ENCODE assay signal across 1 cellular context in genomic region chr22:24514241-24515024, GRCh38.
A peak's percentile ranks its signal among the peaks of the same experiment; 100 is the strongest.
TF ChIP-seq lines count a peak whose summit lies in the region.

No MANE protein-coding gene starts in this region.

TF ChIP-seq in HepG2, 621 proteins besides CTCF, POLR2A, EP300 and RAD21 (continued from another document and continues in another):
- TF ChIP-seq FUBP1 (CRISPR knock-in tag; IDR thresholded peaks at IDR 0.05; ENCODE audit: borderline replicate concordance) (peak; percentile 66; the same call in 1 of the 2 replicates), ZNF615 (CRISPR knock-in tag; IDR thresholded peaks at IDR 0.05; ENCODE audit: borderline replicate concordance) (peak; percentile 95), PHF20 (CRISPR knock-in tag; IDR thresholded peaks at IDR 0.05) (no peak; the same call in 1 of the 2 replicates), IKZF1 (IDR thresholded peaks at IDR 0.05) (no peak), ZNF251 (CRISPR knock-in tag; IDR thresholded peaks at IDR 0.05) (peak; percentile 94), FOXO1 (CRISPR knock-in tag; IDR thresholded peaks at IDR 0.05) (peak; percentile 96), ZNF292 (CRISPR knock-in tag; IDR thresholded peaks at IDR 0.05; ENCODE audit: borderline replicate concordance, low read depth) (peak; percentile 95; the same call in 1 of the 2 replicates), ZNF260 (CRISPR knock-in tag; IDR thresholded peaks at IDR 0.05; ENCODE audit: borderline replicate concordance, low read depth) (0 out of 2 replicates have a peak, but pooled peaks have one; percentile 59), PREB (CRISPR knock-in tag; IDR thresholded peaks at IDR 0.05) (no peak), TCF7 (IDR thresholded peaks at IDR 0.05; ENCODE audit: low read depth) (peak; percentile 56; the same call in 1 of the 2 replicates), ARID2 (CRISPR knock-in tag; IDR thresholded peaks at IDR 0.05; ENCODE audit: borderline replicate concordance) (peak; percentile 88; the same call in 1 of the 2 replicates), SIX4 (CRISPR knock-in tag; IDR thresholded peaks at IDR 0.05) (peak; percentile 79; the same call in 1 of the 2 replicates), ZNF18 (CRISPR knock-in tag; IDR thresholded peaks at IDR 0.05; ENCODE audit: insufficient replicate concordance) (peak; percentile 71), SALL1 (CRISPR knock-in tag; IDR thresholded peaks at IDR 0.05) (peak; percentile 100), ZNF556 (CRISPR knock-in tag; IDR thresholded peaks at IDR 0.05; ENCODE audit: borderline replicate concordance) (peak; percentile 50; the same call in 1 of the 2 replicates), ZNF772 (CRISPR knock-in tag; IDR thresholded peaks at IDR 0.05) (peak; percentile 98), ZBTB33 (CRISPR knock-in tag; IDR thresholded peaks at IDR 0.05) (peak; percentile 88), ZNF121 (CRISPR knock-in tag; IDR thresholded peaks at IDR 0.05) (peak; percentile 75), ZNF891 (CRISPR knock-in tag; IDR thresholded peaks at IDR 0.05) (peak; percentile 90), PAF1 (CRISPR knock-in tag; IDR thresholded peaks at IDR 0.05) (no peak), ZNF552 (CRISPR knock-in tag; IDR thresholded peaks at IDR 0.05; ENCODE audit: borderline replicate concordance) (peak; percentile 93), CCDC6 (CRISPR knock-in tag; IDR thresholded peaks at IDR 0.05) (peak; percentile 94), SNRNP70 (IDR thresholded peaks at IDR 0.05; ENCODE audit: low read depth, low read length) (no peak), SRY (CRISPR knock-in tag; IDR thresholded peaks at IDR 0.05) (peak; percentile 85), ZNF563 (CRISPR knock-in tag; IDR thresholded peaks at IDR 0.05) (peak; percentile 92; the same call in 1 of the 2 replicates), GATAD2A (CRISPR knock-in tag; IDR thresholded peaks at IDR 0.05) (peak; percentile 98), REST (IDR thresholded peaks at IDR 0.05; ENCODE audit: borderline replicate concordance in 1 of 2, low read depth in 1 of 2, low read length in 2 of 2) (peak in 1 of 2 experiments; percentile 24; a peak in 1 of 4 replicates), ZNF713 (CRISPR knock-in tag; IDR thresholded peaks at IDR 0.05) (peak; percentile 80; the same call in 1 of the 2 replicates), FLYWCH1 (CRISPR knock-in tag; IDR thresholded peaks at IDR 0.05) (no peak), DR1 (CRISPR knock-in tag; IDR thresholded peaks at IDR 0.05) (peak; percentile 51; the same call in 1 of the 2 replicates), GATAD1 (CRISPR knock-in tag; IDR thresholded peaks at IDR 0.05) (peak; percentile 79), SALL2 (CRISPR knock-in tag; IDR thresholded peaks at IDR 0.05) (peak; percentile 74; the same call in 1 of the 2 replicates), ASH2L (IDR thresholded peaks at IDR 0.05; ENCODE audit: insufficient read length, low read depth, low read length) (peak; percentile 67), CBX1 (IDR thresholded peaks at IDR 0.05; ENCODE audit: low read depth) (peak; percentile 71), POLR2G (IDR thresholded peaks at IDR 0.05; ENCODE audit: low read depth, low read length) (peak; percentile 41; the same call in 1 of the 2 replicates), ZNF678 (CRISPR knock-in tag; IDR thresholded peaks at IDR 0.05) (peak; percentile 97), ZNF441 (CRISPR knock-in tag; IDR thresholded peaks at IDR 0.05; ENCODE audit: borderline replicate concordance) (peak; percentile 93), ZNF709 (CRISPR knock-in tag; IDR thresholded peaks at IDR 0.05) (peak; percentile 96), RFXAP (CRISPR knock-in tag; IDR thresholded peaks at IDR 0.05; ENCODE audit: borderline replicate concordance) (peak; percentile 92; the same call in 1 of the 2 replicates), PCBP1 (IDR thresholded peaks at IDR 0.05; ENCODE audit: borderline replicate concordance, low read depth, low read length) (no peak), ZNF335 (CRISPR knock-in tag; IDR thresholded peaks at IDR 0.05) (0 out of 2 replicates have a peak, but pooled peaks have one; percentile 67)
- TF ChIP-seq, protein P1, sequence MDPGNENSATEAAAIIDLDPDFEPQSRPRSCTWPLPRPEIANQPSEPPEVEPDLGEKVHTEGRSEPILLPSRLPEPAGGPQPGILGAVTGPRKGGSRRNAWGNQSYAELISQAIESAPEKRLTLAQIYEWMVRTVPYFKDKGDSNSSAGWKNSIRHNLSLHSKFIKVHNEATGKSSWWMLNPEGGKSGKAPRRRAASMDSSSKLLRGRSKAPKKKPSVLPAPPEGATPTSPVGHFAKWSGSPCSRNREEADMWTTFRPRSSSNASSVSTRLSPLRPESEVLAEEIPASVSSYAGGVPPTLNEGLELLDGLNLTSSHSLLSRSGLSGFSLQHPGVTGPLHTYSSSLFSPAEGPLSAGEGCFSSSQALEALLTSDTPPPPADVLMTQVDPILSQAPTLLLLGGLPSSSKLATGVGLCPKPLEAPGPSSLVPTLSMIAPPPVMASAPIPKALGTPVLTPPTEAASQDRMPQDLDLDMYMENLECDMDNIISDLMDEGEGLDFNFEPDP (CRISPR knock-in tag; conservative IDR thresholded peaks at IDR 0.05): peak; percentile 97; the same call in 1 of the 2 replicates
- TF ChIP-seq, protein P2, sequence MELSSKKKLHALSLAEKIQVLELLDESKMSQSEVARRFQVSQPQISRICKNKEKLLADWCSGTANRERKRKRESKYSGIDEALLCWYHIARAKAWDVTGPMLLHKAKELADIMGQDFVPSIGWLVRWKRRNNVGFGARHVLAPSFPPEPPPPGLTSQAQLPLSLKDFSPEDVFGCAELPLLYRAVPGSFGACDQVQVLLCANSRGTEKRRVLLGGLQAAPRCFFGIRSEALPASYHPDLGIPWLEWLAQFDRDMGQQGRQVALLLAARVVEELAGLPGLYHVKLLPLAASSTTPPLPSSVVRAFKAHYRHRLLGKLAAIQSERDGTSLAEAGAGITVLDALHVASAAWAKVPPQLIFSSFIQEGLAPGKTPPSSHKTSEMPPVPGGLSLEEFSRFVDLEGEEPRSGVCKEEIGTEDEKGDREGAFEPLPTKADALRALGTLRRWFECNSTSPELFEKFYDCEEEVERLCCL (CRISPR knock-in tag; IDR thresholded peaks at IDR 0.05; ENCODE audit: borderline replicate concordance): peak; percentile 98
- TF ChIP-seq, protein P3, sequence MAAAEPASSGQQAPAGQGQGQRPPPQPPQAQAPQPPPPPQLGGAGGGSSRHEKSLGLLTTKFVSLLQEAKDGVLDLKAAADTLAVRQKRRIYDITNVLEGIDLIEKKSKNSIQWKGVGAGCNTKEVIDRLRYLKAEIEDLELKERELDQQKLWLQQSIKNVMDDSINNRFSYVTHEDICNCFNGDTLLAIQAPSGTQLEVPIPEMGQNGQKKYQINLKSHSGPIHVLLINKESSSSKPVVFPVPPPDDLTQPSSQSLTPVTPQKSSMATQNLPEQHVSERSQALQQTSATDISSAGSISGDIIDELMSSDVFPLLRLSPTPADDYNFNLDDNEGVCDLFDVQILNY (CRISPR knock-in tag; conservative IDR thresholded peaks at IDR 0.05): no peak
- TF ChIP-seq, protein P4, sequence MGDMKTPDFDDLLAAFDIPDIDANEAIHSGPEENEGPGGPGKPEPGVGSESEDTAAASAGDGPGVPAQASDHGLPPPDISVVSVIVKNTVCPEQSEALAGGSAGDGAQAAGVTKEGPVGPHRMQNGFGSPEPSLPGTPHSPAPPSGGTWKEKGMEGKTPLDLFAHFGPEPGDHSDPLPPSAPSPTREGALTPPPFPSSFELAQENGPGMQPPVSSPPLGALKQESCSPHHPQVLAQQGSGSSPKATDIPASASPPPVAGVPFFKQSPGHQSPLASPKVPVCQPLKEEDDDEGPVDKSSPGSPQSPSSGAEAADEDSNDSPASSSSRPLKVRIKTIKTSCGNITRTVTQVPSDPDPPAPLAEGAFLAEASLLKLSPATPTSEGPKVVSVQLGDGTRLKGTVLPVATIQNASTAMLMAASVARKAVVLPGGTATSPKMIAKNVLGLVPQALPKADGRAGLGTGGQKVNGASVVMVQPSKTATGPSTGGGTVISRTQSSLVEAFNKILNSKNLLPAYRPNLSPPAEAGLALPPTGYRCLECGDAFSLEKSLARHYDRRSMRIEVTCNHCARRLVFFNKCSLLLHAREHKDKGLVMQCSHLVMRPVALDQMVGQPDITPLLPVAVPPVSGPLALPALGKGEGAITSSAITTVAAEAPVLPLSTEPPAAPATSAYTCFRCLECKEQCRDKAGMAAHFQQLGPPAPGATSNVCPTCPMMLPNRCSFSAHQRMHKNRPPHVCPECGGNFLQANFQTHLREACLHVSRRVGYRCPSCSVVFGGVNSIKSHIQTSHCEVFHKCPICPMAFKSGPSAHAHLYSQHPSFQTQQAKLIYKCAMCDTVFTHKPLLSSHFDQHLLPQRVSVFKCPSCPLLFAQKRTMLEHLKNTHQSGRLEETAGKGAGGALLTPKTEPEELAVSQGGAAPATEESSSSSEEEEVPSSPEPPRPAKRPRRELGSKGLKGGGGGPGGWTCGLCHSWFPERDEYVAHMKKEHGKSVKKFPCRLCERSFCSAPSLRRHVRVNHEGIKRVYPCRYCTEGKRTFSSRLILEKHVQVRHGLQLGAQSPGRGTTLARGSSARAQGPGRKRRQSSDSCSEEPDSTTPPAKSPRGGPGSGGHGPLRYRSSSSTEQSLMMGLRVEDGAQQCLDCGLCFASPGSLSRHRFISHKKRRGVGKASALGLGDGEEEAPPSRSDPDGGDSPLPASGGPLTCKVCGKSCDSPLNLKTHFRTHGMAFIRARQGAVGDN (CRISPR knock-in tag; IDR thresholded peaks at IDR 0.05): peak; percentile 100
- TF ChIP-seq, protein P5, sequence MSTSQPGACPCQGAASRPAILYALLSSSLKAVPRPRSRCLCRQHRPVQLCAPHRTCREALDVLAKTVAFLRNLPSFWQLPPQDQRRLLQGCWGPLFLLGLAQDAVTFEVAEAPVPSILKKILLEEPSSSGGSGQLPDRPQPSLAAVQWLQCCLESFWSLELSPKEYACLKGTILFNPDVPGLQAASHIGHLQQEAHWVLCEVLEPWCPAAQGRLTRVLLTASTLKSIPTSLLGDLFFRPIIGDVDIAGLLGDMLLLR (CRISPR knock-in tag; IDR thresholded peaks at IDR 0.05): peak; percentile 91
